15 cellular contexts compared by ENCODE assay signal in genomic region chr7:7190142-7190541, GRCh38. TPM values are rescaled to one million over a fixed set of nuclear protein-coding genes. Genes with fewer than 3 reads are reported as not detected.
A peak's percentile ranks its signal among the peaks of the same experiment; 100 is the strongest.
DNase-seq lines count a peak whose midpoint lies in the region; ATAC-seq and TF ChIP-seq lines count a peak whose summit lies in the region.
"Had no signal": no experiment of that assay in that cellular context is flagged by ENCODE, and none has a peak within 500 bp of the region (broad histone marks: within the 10 kb centered on the region; RNA-seq: fewer than 3 reads in every experiment).

No MANE protein-coding gene starts in this region.

- peaks cover 0 to 5% (median 0%) of the 10 kb centered on the region in 9 donors for H3K9me3 Mint-ChIP-seq in naive thymus-derived CD8-positive, alpha-beta T cell

- TF ChIP-seq POLR2A in prostate gland (IDR thresholded peaks at IDR 0.05), result no peak

- H3K27ac ChIP-seq in coronary artery (no peak overlapping the region), prostate gland (no peak overlapping the region)
- H3K27ac ChIP-seq: esophagus muscularis mucosa, skin epidermis had no signal

- H3K27me3 ChIP-seq in prostate gland (replicated peaks; ENCODE audit: insufficient read depth), result no peaks in the 10 kb centered on the region
- H3K27me3 ChIP-seq: esophagus muscularis mucosa had no signal

- no peaks in the 10 kb centered on the region for H3K9me3 ChIP-seq in prostate gland
- H3K9me3 ChIP-seq: Caco-2, esophagus muscularis mucosa had no signal

- no peaks in the 10 kb centered on the region for H3K27me3 Mint-ChIP-seq in naive thymus-derived CD8-positive, alpha-beta T cell

- no peaks in the 10 kb centered on the region for H3K36me3 ChIP-seq in prostate gland
- H3K36me3 ChIP-seq: esophagus muscularis mucosa had no signal

- WGBS in prostate gland, result 68% methylated on average over 5 of the region's 5 CpGs

- H3K4me3 ChIP-seq in coronary artery (peak overlapping the region; percentile 10), prostate gland (no peak overlapping the region)
- H3K4me3 ChIP-seq: esophagus muscularis mucosa, lung, skin epidermis had no signal

- POLR2A ChIA-PET in naive thymus-derived CD8-positive, alpha-beta T cell (lab: Charles Lee), result interaction anchor here (0.6 to 0.9 kb wide), 2 partner anchors 35 to 70 kb away, joined by 3 to 5 read pairs; no protein-coding TSS in a partner anchor

- H3K4me1 Mint-ChIP-seq in naive thymus-derived CD8-positive, alpha-beta T cell, result peaks cover 30 to 50% (median 41%) of the 10 kb centered on the region in 4 donors

- no peak overlapping the region for H3K4me3 Mint-ChIP-seq in naive thymus-derived CD8-positive, alpha-beta T cell

- peak in 1 of 2 donors; percentile 31 for ATAC-seq in naive thymus-derived CD8-positive, alpha-beta T cell
- ATAC-seq in HG02884 (IDR thresholded peaks at IDR 0.05; ENCODE audit: unreplicated experiment), result no peak
- no peak for ATAC-seq in GM18502 (IDR thresholded peaks at IDR 0.05; ENCODE audit: poor library complexity, unreplicated experiment)

- DNase-seq in AG20443 (ENCODE audit: low spot score) (peak; percentile 9), HS-27A (ENCODE audit: low read depth) (peak; percentile 14), coronary artery (ENCODE audit: low spot score) (no peak), prostate gland (ENCODE audit: low spot score) (no peak), KG1 (lab: John Stamatoyannopoulos, UW) (no peak)
- DNase-seq in naive thymus-derived CD8-positive, alpha-beta T cell, result no peak
- DNase-seq: Caco-2, MM.1S, NCI-H510A, SHP77 had no signal

- intact Hi-C loops in prostate gland (cut with DNase I), result no loop called here

- peaks cover 0 to 20% (median 8%) of the 10 kb centered on the region in 3 donors for H3K36me3 Mint-ChIP-seq in naive thymus-derived CD8-positive, alpha-beta T cell

- no peak for TF ChIP-seq CTCF in coronary artery (IDR thresholded peaks at IDR 0.05)
- TF ChIP-seq CTCF in prostate gland (IDR thresholded peaks at IDR 0.05), result no peak

- peak overlapping the region in 7 of 10 donors; percentile 19 to 83 (median 55) for H3K27ac Mint-ChIP-seq in naive thymus-derived CD8-positive, alpha-beta T cell

- no peaks in the 10 kb centered on the region for H3K4me1 ChIP-seq in prostate gland (replicated peaks)
- H3K4me1 ChIP-seq: Caco-2 had no signal

RNA-seq across cellular contexts. Expression of gene C1GALT1, which starts 7.8 kb away (rescaled TPM):
- total RNA-seq in naive thymus-derived CD8-positive, alpha-beta T cell, result 10 to 100 TPM; 64.6 to 65.4 TPM
- polyA plus RNA-seq in naive thymus-derived CD8-positive, alpha-beta T cell, result 10 to 100 TPM; 41.7 to 72.6 (median 63.4) TPM
- 10 to 100 TPM; 16.1 to 16.8 TPM for total RNA-seq in prostate gland

Comparison
In these comparisons a context has a peak if more than half of its experiments do, and no peak if none do; other contexts are left out.
1. DNase-seq: peak in AG20443 (single experiment) and HS-27A (single experiment); none in coronary artery (single experiment), naive thymus-derived CD8-positive, alpha-beta T cell (0 of 10), prostate gland (single experiment) and KG1 (single experiment).